In genomic region chr15:40325700-40326099, GRCh38 we compare ENCODE assay signal across 9 cellular contexts. TPM values are rescaled to one million over a fixed set of nuclear protein-coding genes. Genes with fewer than 3 reads are reported as not detected.
DNase-seq lines count a peak whose midpoint lies in the region; ATAC-seq and TF ChIP-seq lines count a peak whose summit lies in the region.
"Had no signal": no experiment of that assay in that cellular context is flagged by ENCODE, and none has a peak within 500 bp of the region (broad histone marks: within the 10 kb centered on the region; RNA-seq: fewer than 3 reads in every experiment).

No MANE protein-coding gene starts in this region.

- 80 to 86% methylated on average over 1 of the region's 2 CpGs for WGBS in mesodermal cell (ENCODE audit: insufficient coverage in 2 of 2), 2 experiments

- peak overlapping the region; percentile 79; the same call in 1 of the 2 replicates for H3K4me2 ChIP-seq in PC-9

- peaks cover 23% of the 10 kb centered on the region for H3F3A ChIP-seq in PC-9 (ENCODE audit: insufficient read depth, low read depth)

- no peak for DNase-seq in CD4-positive, CD25-positive, alpha-beta regulatory T cell
- DNase-seq in PC-9 (no peak), HUDEP-2 (lab: John Stamatoyannopoulos, UW; ENCODE audit: unreplicated experiment in 76 of 76) (no peak), amniotic stem cell (lab: John Stamatoyannopoulos, UW) (no peak)
- DNase-seq: activated T-cell treated with anti-CD3 and anti-CD28 coated beads for 4 hours had no signal

- H3K9me2 ChIP-seq in PC-9 (ENCODE audit: insufficient read depth) = no peaks in the 10 kb centered on the region

- H4K20me1 ChIP-seq in PC-9 (ENCODE audit: insufficient read depth) = no peaks in the 10 kb centered on the region

- intact Hi-C loops in PC-9 (cut with micrococcal nuclease; ENCODE audit: unreplicated experiment) = no loop called here

- no peak overlapping the region for H3K4me3 ChIP-seq in CD4-positive, CD25-positive, alpha-beta regulatory T cell (ENCODE audit: low read depth, low read length)
- H3K4me3 ChIP-seq in PC-9 (no peak overlapping the region), mesodermal cell (ENCODE audit: extremely low read depth, insufficient read depth, low read length, poor library complexity, severe bottlenecking) (peak overlapping the region; percentile 1)

- H2AFZ ChIP-seq in PC-9 = no peak overlapping the region

- H3K9me3 ChIP-seq in CD4-positive, CD25-positive, alpha-beta regulatory T cell (ENCODE audit: control insufficient read depth in 2 of 2, low read length in 2 of 2) = no peaks in the 10 kb centered on the region
- no peaks in the 10 kb centered on the region for H3K9me3 ChIP-seq in PC-9 (ENCODE audit: insufficient read depth, low read depth)
- H3K9me3 ChIP-seq in mesodermal cell (ENCODE audit: control insufficient read depth, low read length) = no peaks in the 10 kb centered on the region

- peak overlapping the region; percentile 17 to 93 (median 89) for H3K4me3 Mint-ChIP-seq in CD4-positive, CD25-positive, alpha-beta regulatory T cell

- no peaks in the 10 kb centered on the region for H3K36me3 Mint-ChIP-seq in CD4-positive, CD25-positive, alpha-beta regulatory T cell

- peaks cover 14% of the 10 kb centered on the region for H3K27me3 Mint-ChIP-seq in CD4-positive, CD25-positive, alpha-beta regulatory T cell

- no peak overlapping the region for H3K27ac ChIP-seq in CD4-positive, CD25-positive, alpha-beta regulatory T cell (ENCODE audit: insufficient read depth, low read length, poor library complexity, severe bottlenecking)
- H3K27ac ChIP-seq in PC-9 (no peak overlapping the region), mesodermal cell (ENCODE audit: low read depth, low read length, severe bottlenecking) (no peak overlapping the region)

- CTCF ChIA-PET in PC-9 (lab: Charles Lee) = interaction anchor here (1.0 to 1.4 kb wide), 2 partner anchors 12 to 42 kb away, joined by 3 read pairs; no protein-coding TSS in a partner anchor

- BruUV-seq in PC-9 (replicated peaks; lab: Mats Ljungman, UMichigan) = no TSS peak

- 0 out of 2 replicates have a peak, but pooled peaks cover 2% of the 10 kb centered on the region for H3K79me2 ChIP-seq in PC-9 (ENCODE audit: low read depth)

- H3K27me3 ChIP-seq in CD4-positive, CD25-positive, alpha-beta regulatory T cell (ENCODE audit: control insufficient read depth, insufficient read depth, low read length) = no peaks in the 10 kb centered on the region
- no peaks in the 10 kb centered on the region for H3K27me3 ChIP-seq in PC-9 (ENCODE audit: insufficient read depth, low read depth)

- peaks cover 17 to 41% (median 26%) of the 10 kb centered on the region in 4 donors for H3K4me1 Mint-ChIP-seq in CD4-positive, CD25-positive, alpha-beta regulatory T cell

- peak overlapping the region in 1 of 3 donors; percentile 59 for H3K27ac Mint-ChIP-seq in CD4-positive, CD25-positive, alpha-beta regulatory T cell

- POLR2A ChIA-PET in PC-9 (lab: Charles Lee; ENCODE audit: unreplicated experiment) = no interaction called here

- TF ChIP-seq CTCF in PC-9 (conservative IDR thresholded peaks at IDR 0.05) = no peak

- no peaks in the 10 kb centered on the region for H3K36me3 ChIP-seq in CD4-positive, CD25-positive, alpha-beta regulatory T cell (ENCODE audit: control insufficient read depth, insufficient read depth, low read length)
- H3K36me3 ChIP-seq in PC-9 (ENCODE audit: low read depth) (no peaks in the 10 kb centered on the region), mesodermal cell (ENCODE audit: control insufficient read depth, insufficient read depth, low read length) (peaks cover 10% of the 10 kb centered on the region)

- H3K9me3 Mint-ChIP-seq in CD4-positive, CD25-positive, alpha-beta regulatory T cell = no peaks in the 10 kb centered on the region

- ATAC-seq in CD4-positive, CD25-positive, alpha-beta regulatory T cell (ENCODE audit: low read depth in 2 of 2) = no peak
- ATAC-seq in HG03521 (IDR thresholded peaks at IDR 0.05; ENCODE audit: unreplicated experiment) = no peak

- H3K4me1 ChIP-seq in CD4-positive, CD25-positive, alpha-beta regulatory T cell (ENCODE audit: control insufficient read depth, insufficient read depth, low read length, poor library complexity, severe bottlenecking) = peaks cover 24% of the 10 kb centered on the region
- H3K4me1 ChIP-seq in PC-9 (replicated peaks; ENCODE audit: insufficient read depth) = peaks cover 10% of the 10 kb centered on the region
- H3K4me1 ChIP-seq in mesodermal cell (ENCODE audit: control insufficient read depth, insufficient read depth, low read length, poor library complexity, severe bottlenecking) = peaks cover 63% of the 10 kb centered on the region

RNA-seq across cellular contexts. Expression of gene INAFM2, which starts 2.2 kb away (rescaled TPM):
- total RNA-seq in CD4-positive, CD25-positive, alpha-beta regulatory T cell = 10.0 TPM
- polyA plus RNA-seq in CD4-positive, CD25-positive, alpha-beta regulatory T cell = 1 to 10 TPM in 3 of 4 donors, under 1 TPM in 1; 0.67 to 2.2 (median 1.7) TPM
- 2.4 and 3.1 TPM in 2 replicates for total RNA-seq in PC-9 (2021)
- polyA plus RNA-seq in mesodermal cell (2013, experiment 1 of 2) = 23.6 TPM
- 24.0 TPM for polyA plus RNA-seq in mesodermal cell (2013, experiment 2 of 2)

RNA-seq across cellular contexts. Expression of gene CCDC9B, which starts 15.0 kb away (rescaled TPM):
- 3.7 TPM for total RNA-seq in CD4-positive, CD25-positive, alpha-beta regulatory T cell
- polyA plus RNA-seq in CD4-positive, CD25-positive, alpha-beta regulatory T cell = under 1 TPM in 1 of 4 donors, not detected in 3; 0.10 TPM
- 141 and 168 TPM in 2 replicates for total RNA-seq in PC-9 (2021)
- 0.48 TPM for polyA plus RNA-seq in mesodermal cell (2013, experiment 1 of 2)
- 0.46 TPM for polyA plus RNA-seq in mesodermal cell (2013, experiment 2 of 2)

RNA-seq across cellular contexts. Expression of gene PLCB2, which starts 18.0 kb away (rescaled TPM):
- 305 TPM for total RNA-seq in CD4-positive, CD25-positive, alpha-beta regulatory T cell
- 10 to 100 TPM; 17.3 to 24.6 (median 19.8) TPM for polyA plus RNA-seq in CD4-positive, CD25-positive, alpha-beta regulatory T cell
- total RNA-seq in PC-9 (2021) = 0.92 and 1.6 TPM in 2 replicates
- polyA plus RNA-seq in mesodermal cell (2013, experiment 1 of 2) = 32.5 TPM
- 19.1 TPM for polyA plus RNA-seq in mesodermal cell (2013, experiment 2 of 2)

RNA-seq across cellular contexts. Expression of gene PHGR1, which starts 25.1 kb away (rescaled TPM):
- total RNA-seq in CD4-positive, CD25-positive, alpha-beta regulatory T cell = not detected
- polyA plus RNA-seq in CD4-positive, CD25-positive, alpha-beta regulatory T cell = not detected
- not detected in 2 replicates for total RNA-seq in PC-9 (2021)
- not detected for polyA plus RNA-seq in mesodermal cell (2013, experiment 1 of 2)
- polyA plus RNA-seq in mesodermal cell (2013, experiment 2 of 2) = not detected
- total RNA-seq: cerebellum, omental fat pad had no signal

RNA-seq across cellular contexts. Expression of gene DISP2, which starts 32.3 kb away (rescaled TPM):
- total RNA-seq in CD4-positive, CD25-positive, alpha-beta regulatory T cell = 0.22 TPM
- under 1 TPM; 0.10 to 0.54 (median 0.21) TPM for polyA plus RNA-seq in CD4-positive, CD25-positive, alpha-beta regulatory T cell
- total RNA-seq in PC-9 (2021) = 0.35 and 0.63 TPM in 2 replicates
- 0.77 TPM for polyA plus RNA-seq in mesodermal cell (2013, experiment 1 of 2)
- 1.8 TPM for polyA plus RNA-seq in mesodermal cell (2013, experiment 2 of 2)

Comparison
In these comparisons a context has a peak if more than half of its experiments do, and no peak if none do; other contexts are left out.
1. RNA of gene CCDC9B, which starts 15.0 kb away (total RNA-seq): 141 to 168 TPM in PC-9; 3.7 TPM in CD4-positive, CD25-positive, alpha-beta regulatory T cell (single experiment); every median in the first group is over 10 times any median in the second.
2. RNA of gene PLCB2, which starts 18.0 kb away (total RNA-seq): 305 TPM in CD4-positive, CD25-positive, alpha-beta regulatory T cell (single experiment); 0.92 to 1.6 TPM in PC-9; every median in the first group is over 100 times any median in the second.